Comparison of ENCODE assay signal across 8 cellular contexts in the genomic region with DNA sequence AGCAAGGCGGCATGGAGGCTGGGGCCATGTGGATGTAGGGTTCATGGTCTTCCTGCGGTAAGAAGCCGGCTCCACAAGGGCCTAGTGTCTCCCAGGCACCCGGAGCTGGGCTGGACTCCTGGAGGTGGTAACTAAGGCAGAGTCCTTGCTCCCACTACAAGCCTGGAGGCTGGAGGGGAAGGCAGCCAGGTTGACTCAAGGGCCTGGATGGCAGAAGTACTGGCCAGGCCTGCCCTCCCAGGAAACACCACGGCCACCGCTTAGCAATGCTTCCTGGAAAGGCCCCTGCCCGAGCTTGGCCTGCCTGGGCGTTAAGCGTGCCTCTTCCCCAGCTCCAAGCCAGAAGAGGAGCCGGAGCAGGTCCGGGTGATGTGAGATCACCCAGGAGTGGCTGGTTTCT.
"Had no signal": no experiment of that assay in that cellular context is flagged by ENCODE, and none has a peak within 500 bp of the region (broad histone marks: within the 10 kb centered on the region; RNA-seq: fewer than 3 reads in every experiment).

No MANE protein-coding gene starts in this region.

- H3K4me3 ChIP-seq: lung had no signal

- DNase-seq: activated naive CD4-positive, alpha-beta T cell treated with anti-CD3 and anti-CD28 coated beads, Interleukin-2, amount 10 ng/mL, durations not matched to agents 7 days and 5 days; activated T-cell treated with anti-CD3 and anti-CD28 coated beads for 4 hours; effector CD8-positive, alpha-beta T cell; left cardiac atrium; stimulated activated CD4-positive, alpha-beta T cell treated with anti-CD3 and anti-CD28 coated beads, Interleukin-2, amount 100 ng/mL, for 48 hours had no signal

- ATAC-seq: left cardiac atrium, WTC11 had no signal

- H3K27ac ChIP-seq: epithelial cell of prostate had no signal
